ENCODE assay signal across 8 cellular contexts in genomic region chr1:234611799-234612351, GRCh38. TPM values are rescaled to one million over a fixed set of nuclear protein-coding genes. Genes with fewer than 3 reads are reported as not detected.
DNase-seq lines count a peak whose midpoint lies in the region; ATAC-seq and TF ChIP-seq lines count a peak whose summit lies in the region.

No MANE protein-coding gene starts in this region.

- no peak for TF ChIP-seq CTCF in Calu3 (IDR thresholded peaks at IDR 0.05; ENCODE audit: unreplicated experiment)

- H3K4me2 ChIP-seq in Karpas-422 (ENCODE audit: low read depth, low read length, poor library complexity, severe bottlenecking), result peak overlapping the region; percentile 98

- peak; percentile 58 for DNase-seq in Calu3
- DNase-seq in Karpas-422, result peak; percentile 55
- DNase-seq in activated T-helper 1 cell treated with anti-CD3 and anti-CD28 coated beads, Interleukin-12 subunit alpha, Interleukin-12 subunit beta, Interleukin-2, Interleukin-4 antibody, amounts not matched to agents 30 ng/mL and 10 ng/mL and 1 ng/mL, durations not matched to agents 14 hours and 24 hours and 36 hours (ENCODE audit: low spot score), result peak; percentile 17
- peak; percentile 53 for DNase-seq in left cardiac atrium
- peak; percentile 39 for DNase-seq in putamen (ENCODE audit: low spot score)

- H3K79me2 ChIP-seq in Karpas-422 (ENCODE audit: low read length), result no peaks in the 10 kb centered on the region

- no peaks in the 10 kb centered on the region for H3K9me3 Mint-ChIP-seq in Calu3 (ENCODE audit: low read depth, unreplicated experiment)
- H3K9me3 Mint-ChIP-seq in activated T-helper 1 cell treated with anti-CD3 and anti-CD28 coated beads, Interleukin-12 subunit alpha, Interleukin-12 subunit beta, Interleukin-2, Interleukin-4 antibody, amounts not matched to agents 30 ng/mL and 10 ng/mL and 1 ng/mL, durations not matched to agents 14 hours and 24 hours and 36 hours, result no peaks in the 10 kb centered on the region

- no peaks in the 10 kb centered on the region for H3K9me3 ChIP-seq in Karpas-422 (ENCODE audit: low read length)

- H3K4me1 ChIP-seq in Karpas-422 (ENCODE audit: low read length), result peaks cover 61% of the 10 kb centered on the region

- peak overlapping the region; percentile 67 for H3K9ac ChIP-seq in Karpas-422 (ENCODE audit: low read length)

- peak overlapping the region; percentile 80 for H3K4me3 ChIP-seq in Karpas-422 (ENCODE audit: low read length)

- H3K9me2 ChIP-seq in Karpas-422 (replicated peaks; ENCODE audit: insufficient read depth, low read length), result no peaks in the 10 kb centered on the region

- H3K4me1 Mint-ChIP-seq in Calu3 (ENCODE audit: low read depth, unreplicated experiment), result peaks cover 59% of the 10 kb centered on the region
- peaks cover 41% of the 10 kb centered on the region for H3K4me1 Mint-ChIP-seq in activated T-helper 1 cell treated with anti-CD3 and anti-CD28 coated beads, Interleukin-12 subunit alpha, Interleukin-12 subunit beta, Interleukin-2, Interleukin-4 antibody, amounts not matched to agents 30 ng/mL and 10 ng/mL and 1 ng/mL, durations not matched to agents 14 hours and 24 hours and 36 hours (ENCODE audit: low read depth)

- TSS peak; percentile 63 for BruUV-seq in Calu3 (replicated peaks; lab: Mats Ljungman, UMichigan)

- no peak for ATAC-seq in left cardiac atrium
- no peak for ATAC-seq in GM19035 (IDR thresholded peaks at IDR 0.05; ENCODE audit: unreplicated experiment)
- no peak for ATAC-seq in GM19324 (IDR thresholded peaks at IDR 0.05; ENCODE audit: low FRiP score, unreplicated experiment)
- no peak for ATAC-seq in HG03571 (IDR thresholded peaks at IDR 0.05; ENCODE audit: unreplicated experiment)

- H3K27me3 Mint-ChIP-seq in Calu3 (ENCODE audit: unreplicated experiment), result no peaks in the 10 kb centered on the region
- H3K27me3 Mint-ChIP-seq in activated T-helper 1 cell treated with anti-CD3 and anti-CD28 coated beads, Interleukin-12 subunit alpha, Interleukin-12 subunit beta, Interleukin-2, Interleukin-4 antibody, amounts not matched to agents 30 ng/mL and 10 ng/mL and 1 ng/mL, durations not matched to agents 14 hours and 24 hours and 36 hours (ENCODE audit: insufficient read depth), result no peaks in the 10 kb centered on the region

- H3K36me3 Mint-ChIP-seq in Calu3 (ENCODE audit: insufficient read depth, unreplicated experiment), result peaks cover 65% of the 10 kb centered on the region
- H3K36me3 Mint-ChIP-seq in activated T-helper 1 cell treated with anti-CD3 and anti-CD28 coated beads, Interleukin-12 subunit alpha, Interleukin-12 subunit beta, Interleukin-2, Interleukin-4 antibody, amounts not matched to agents 30 ng/mL and 10 ng/mL and 1 ng/mL, durations not matched to agents 14 hours and 24 hours and 36 hours (ENCODE audit: low read depth), result peaks cover 18% of the 10 kb centered on the region

- H3K4me3 Mint-ChIP-seq in Calu3 (ENCODE audit: low read depth, unreplicated experiment), result peak overlapping the region; percentile 89
- peak overlapping the region; percentile 85 for H3K4me3 Mint-ChIP-seq in activated T-helper 1 cell treated with anti-CD3 and anti-CD28 coated beads, Interleukin-12 subunit alpha, Interleukin-12 subunit beta, Interleukin-2, Interleukin-4 antibody, amounts not matched to agents 30 ng/mL and 10 ng/mL and 1 ng/mL, durations not matched to agents 14 hours and 24 hours and 36 hours

- CTCF ChIA-PET in Calu3 (lab: Charles Lee), result interaction anchor here (0.6 to 3.9 kb wide), 30 partner anchors 8 to 488 kb away, joined by 3 to 39 read pairs (median 6); no protein-coding TSS in a partner anchor

- intact Hi-C loops in Calu3 (cut with micrococcal nuclease; ENCODE audit: unreplicated experiment) (loop anchor here (2.0 to 5.0 kb wide), 7 partner anchors 19 to 349 kb away; no protein-coding TSS in a partner anchor), left cardiac atrium (cut with DNase I) (loop anchor here (2.0 to 10.0 kb wide), 6 partner anchors 70 to 370 kb away; no protein-coding TSS in a partner anchor)
- intact Hi-C loops in activated T-helper 1 cell treated with anti-CD3 and anti-CD28 coated beads, Interleukin-12 subunit alpha, Interleukin-12 subunit beta, Interleukin-2, Interleukin-4 antibody, amounts not matched to agents 30 ng/mL and 10 ng/mL and 1 ng/mL, durations not matched to agents 14 hours and 24 hours and 36 hours (cut with micrococcal nuclease), result loop anchor here (1.0 to 2.0 kb wide), 17 partner anchors 13 to 716 kb away; partner anchors contain the start of genes ARID4B, GGPS1 and TOMM20

- H3K27ac ChIP-seq in Karpas-422 (ENCODE audit: low read length), result peak overlapping the region; percentile 84

- H4K20me1 ChIP-seq in Karpas-422 (ENCODE audit: insufficient read depth, low read depth, low read length), result no peaks in the 10 kb centered on the region

- 0 out of 2 replicates have a peak, but pooled peaks cover 5% of the 10 kb centered on the region for H3K36me3 ChIP-seq in Karpas-422 (ENCODE audit: insufficient read depth, low read length)

- no peaks in the 10 kb centered on the region for H3K27me3 ChIP-seq in Karpas-422 (ENCODE audit: low read length)

- H3K27ac Mint-ChIP-seq in Calu3 (ENCODE audit: unreplicated experiment), result peak overlapping the region; percentile 97
- H3K27ac Mint-ChIP-seq in activated T-helper 1 cell treated with anti-CD3 and anti-CD28 coated beads, Interleukin-12 subunit alpha, Interleukin-12 subunit beta, Interleukin-2, Interleukin-4 antibody, amounts not matched to agents 30 ng/mL and 10 ng/mL and 1 ng/mL, durations not matched to agents 14 hours and 24 hours and 36 hours, result peak overlapping the region; percentile 100

- peak overlapping the region; percentile 94 for H2AFZ ChIP-seq in Karpas-422 (ENCODE audit: low read length)

RNA-seq across cellular contexts. Expression of gene IRF2BP2, which starts 1.9 kb away (rescaled TPM):
- total RNA-seq in Calu3 (2022) (192 and 196 TPM in 2 replicates), left cardiac atrium (100 to 1,000 TPM in 1 of 2 donors, 10 to 100 TPM in 1; 98.0 to 100 TPM)
- 14.1 and 16.5 TPM in 2 replicates for total RNA-seq in Karpas-422 (2014; rRNA removed; shearing (Covaris generic); ENCODE audit: low replicate concordance)
- 243 TPM in 2 replicates for total RNA-seq in activated T-helper 1 cell treated with anti-CD3 and anti-CD28 coated beads, Interleukin-12 subunit alpha, Interleukin-12 subunit beta, Interleukin-2, Interleukin-4 antibody, amounts not matched to agents 30 ng/mL and 10 ng/mL and 1 ng/mL, durations not matched to agents 14 hours and 24 hours and 36 hours
